Comparison of ENCODE assay signal across 8 cellular contexts in genomic region chr5:55636711-55637110, GRCh38.
DNase-seq lines count a peak whose midpoint lies in the region; ATAC-seq and TF ChIP-seq lines count a peak whose summit lies in the region.

No MANE protein-coding gene starts in this region.

- no peak overlapping the region for H2AFZ ChIP-seq in neuronal stem cell (ENCODE audit: low read length)

- TF ChIP-seq POLR2A in breast epithelium (IDR thresholded peaks at IDR 0.05), result no peak

- H2BK120ac ChIP-seq in neuronal stem cell (ENCODE audit: low read depth, low read length), result no peak overlapping the region

- no peak overlapping the region for H2BK15ac ChIP-seq in neuronal stem cell (ENCODE audit: low read length)

- H3K27me3 ChIP-seq in breast epithelium (no peaks in the 10 kb centered on the region), subcutaneous abdominal adipose tissue (ENCODE audit: control insufficient read depth in 5 of 5, insufficient read depth in 4 of 5, low read length in 5 of 5) (no peaks in the 10 kb centered on the region), neuronal stem cell (ENCODE audit: control insufficient read depth in 3 of 3, insufficient read depth in 3 of 3, low read depth in 1 of 3, low read length in 3 of 3) (no peaks in the 10 kb centered on the region)

- no peak overlapping the region for H3K4me2 ChIP-seq in neuronal stem cell (ENCODE audit: insufficient read depth, low read length, poor library complexity, severe bottlenecking)

- no peak for ATAC-seq in HG03039 (IDR thresholded peaks at IDR 0.05; ENCODE audit: unreplicated experiment)
- no peak for ATAC-seq in GM18861 (IDR thresholded peaks at IDR 0.05; ENCODE audit: unreplicated experiment)

- no peak overlapping the region for H3K14ac ChIP-seq in neuronal stem cell (ENCODE audit: low read length)

- no peak overlapping the region for H3K4me3 ChIP-seq in breast epithelium
- H3K4me3 ChIP-seq in subcutaneous abdominal adipose tissue (ENCODE audit: low read depth in 1 of 5, low read length in 5 of 5), result no peak overlapping the region
- no peak overlapping the region for H3K4me3 ChIP-seq in neuronal stem cell (ENCODE audit: low read length in 2 of 2)

- H3K27ac ChIP-seq in breast epithelium (peak overlapping the region; percentile 49 to 78), subcutaneous abdominal adipose tissue (ENCODE audit: low read depth, low read length) (peak overlapping the region; percentile 91), neuronal stem cell (replicated peaks; ENCODE audit: low read length) (no peak overlapping the region)

- H2BK12ac ChIP-seq in neuronal stem cell (ENCODE audit: low read length), result no peak overlapping the region

- no peak overlapping the region for H3K4ac ChIP-seq in neuronal stem cell (ENCODE audit: low read length)

- WGBS in neuronal stem cell (ENCODE audit: extremely low coverage in 2 of 2, insufficient read length in 2 of 2, insufficient replicate concordance in 1 of 2), 2 donors, result no CpG with 5 or more reads among the region's 3 CpGs

- no peak overlapping the region for H3K23ac ChIP-seq in neuronal stem cell (ENCODE audit: low read depth, low read length, poor library complexity)

- peak; percentile 18 for DNase-seq in HuH-7 (ENCODE audit: low spot score)
- DNase-seq in breast epithelium (ENCODE audit: low spot score in 2 of 2), result peak in 1 of 2 donors; percentile 37
- peak; percentile 30 for DNase-seq in left kidney (ENCODE audit: low read depth, low spot score)
- DNase-seq in DMS79 (lab: John Stamatoyannopoulos, UW), result no peak
- no peak for DNase-seq in neuronal stem cell (ENCODE audit: low spot score)

- H4K8ac ChIP-seq in neuronal stem cell (ENCODE audit: low read depth, low read length), result no peak overlapping the region

- no peak overlapping the region for H4K91ac ChIP-seq in neuronal stem cell (ENCODE audit: low read depth, low read length, poor library complexity)

- no peak overlapping the region for H2AK5ac ChIP-seq in neuronal stem cell (ENCODE audit: low read depth, low read length)

- no peak overlapping the region for H2BK5ac ChIP-seq in neuronal stem cell (ENCODE audit: low read length)

- H3K9me3 ChIP-seq in breast epithelium, result no peaks in the 10 kb centered on the region
- no peaks in the 10 kb centered on the region for H3K9me3 ChIP-seq in subcutaneous abdominal adipose tissue (ENCODE audit: control insufficient read depth in 5 of 5, low read length in 5 of 5)
- H3K9me3 ChIP-seq in neuronal stem cell (replicated peaks in 1 of 2; ENCODE audit: control insufficient read depth in 2 of 2, insufficient read depth in 1 of 2, low read depth in 1 of 2, low read length in 2 of 2), result no peaks in the 10 kb centered on the region

- H3K79me1 ChIP-seq in neuronal stem cell (ENCODE audit: low read depth, low read length), result no peaks in the 10 kb centered on the region

- intact Hi-C loops in breast epithelium (cut with DNase I; ENCODE audit: low total_unique reads), result no loop called here

- no peak for TF ChIP-seq CTCF in breast epithelium (IDR thresholded peaks at IDR 0.05)

- no peak overlapping the region for H3K9ac ChIP-seq in subcutaneous abdominal adipose tissue (ENCODE audit: low read length in 5 of 5)
- H3K9ac ChIP-seq in neuronal stem cell (ENCODE audit: low read depth, low read length, poor library complexity), result no peak overlapping the region

- H3K18ac ChIP-seq in neuronal stem cell (ENCODE audit: low read length), result no peak overlapping the region

- H3K36me3 ChIP-seq in breast epithelium (no peaks in the 10 kb centered on the region), subcutaneous abdominal adipose tissue (ENCODE audit: control insufficient read depth in 5 of 5, insufficient read depth in 5 of 5, low read length in 5 of 5) (no peaks in the 10 kb centered on the region), neuronal stem cell (replicated peaks in 1 of 2; ENCODE audit: control insufficient read depth in 2 of 2, insufficient read depth in 2 of 2, low read length in 2 of 2) (peaks cover 0 to 1% of the 10 kb centered on the region in 2 donors)

- H3K4me1 ChIP-seq in breast epithelium, result peaks cover 0 to 7% of the 10 kb centered on the region in 2 donors
- peaks cover 0 to 55% (median 45%) of the 10 kb centered on the region in 5 donors for H3K4me1 ChIP-seq in subcutaneous abdominal adipose tissue (ENCODE audit: control insufficient read depth in 5 of 5, insufficient read depth in 5 of 5, low read length in 5 of 5)
- H3K4me1 ChIP-seq in neuronal stem cell (ENCODE audit: control insufficient read depth in 2 of 2, insufficient read depth in 1 of 2, low read depth in 1 of 2, low read length in 2 of 2), result peaks cover 1 to 2% of the 10 kb centered on the region in 2 donors

Comparison
In these comparisons a context has a peak if more than half of its experiments do, and no peak if none do; other contexts are left out.
1. DNase-seq: peak in HuH-7 (single experiment) and left kidney (single experiment); none in DMS79 (single experiment) and neuronal stem cell (single experiment).